Comparison of ENCODE assay signal across 19 cellular contexts in genomic region chr13:23983671-23984070, GRCh38.
DNase-seq lines count a peak whose midpoint lies in the region; FAIRE-seq and TF ChIP-seq lines count a peak whose summit lies in the region.
"Had no signal": no experiment of that assay in that cellular context is flagged by ENCODE, and none has a peak within 500 bp of the region (broad histone marks: within the 10 kb centered on the region; RNA-seq: fewer than 3 reads in every experiment).

No MANE protein-coding gene starts in this region.

- TF ChIP-seq CTCF in VCaP (conservative IDR thresholded peaks at IDR 0.05): no peak
- no peak for TF ChIP-seq CTCF in bronchial epithelial cell (IDR thresholded peaks at IDR 0.05; ENCODE audit: insufficient read depth, low read length, severe bottlenecking)
- TF ChIP-seq CTCF in glutamatergic neuron (IDR thresholded peaks at IDR 0.05; ENCODE audit: partially characterized antibody, unreplicated experiment): no peak
- no peak for TF ChIP-seq CTCF in parathyroid adenoma (IDR thresholded peaks at IDR 0.05)
- no peak for TF ChIP-seq CTCF in foreskin fibroblast (IDR thresholded peaks at IDR 0.05; ENCODE audit: low read depth, low read length)
- no peak for TF ChIP-seq CTCF in endodermal cell (conservative IDR thresholded peaks at IDR 0.05)
- no peak for TF ChIP-seq CTCF in brain microvascular endothelial cell (IDR thresholded peaks at IDR 0.05; ENCODE audit: low read depth, low read length, missing control alignments)

- FAIRE-seq in bronchial epithelial cell (lab: Jason Lieb, UNC): peak; percentile 47
- FAIRE-seq: GM12892, GM18507 had no signal

- H3K27ac Mint-ChIP-seq in glutamatergic neuron (ENCODE audit: unreplicated experiment) (peak overlapping the region; percentile 14), endodermal cell (no peak overlapping the region)
- H3K27ac Mint-ChIP-seq: CD14-positive monocyte; CD4-positive, alpha-beta memory T cell had no signal

- H2AFZ ChIP-seq in parathyroid adenoma: peak overlapping the region; percentile 38
- H2AFZ ChIP-seq: GM23248 had no signal

- in situ Hi-C loops in brain microvascular endothelial cell (cut with HindIII; ENCODE audit: low pct_ligation_motif_present, low sequenced_read_pairs): no loop called here

- H3K9me3 ChIP-seq in parathyroid adenoma (ENCODE audit: control insufficient read depth, low read length): no peaks in the 10 kb centered on the region
- H3K9me3 ChIP-seq in endodermal cell (ENCODE audit: control insufficient read depth, low read length): no peaks in the 10 kb centered on the region
- H3K9me3 ChIP-seq: BLaER1, HAP-1 had no signal

- H3K27me3 Mint-ChIP-seq in glutamatergic neuron (ENCODE audit: unreplicated experiment) (peaks cover 2% of the 10 kb centered on the region), endodermal cell (ENCODE audit: insufficient read depth) (peaks cover 24% of the 10 kb centered on the region)

- 92 to 97% methylated on average over 4 of the region's 4 CpGs for WGBS in endodermal cell (ENCODE audit: insufficient coverage in 1 of 2, insufficient read length in 1 of 2), 2 experiments

- no peaks in the 10 kb centered on the region for H3K79me2 ChIP-seq in parathyroid adenoma

- H3K36me3 Mint-ChIP-seq in glutamatergic neuron (ENCODE audit: unreplicated experiment) (no peaks in the 10 kb centered on the region), endodermal cell (ENCODE audit: low read depth) (no peaks in the 10 kb centered on the region)
- H3K36me3 Mint-ChIP-seq: CD14-positive monocyte had no signal

- H3K27ac ChIP-seq in VCaP: peak overlapping the region; percentile 68
- H3K27ac ChIP-seq in parathyroid adenoma: peak overlapping the region; percentile 71
- H3K27ac ChIP-seq in endodermal cell (ENCODE audit: low read depth, low read length): no peak overlapping the region
- H3K27ac ChIP-seq in brain microvascular endothelial cell: no peak overlapping the region
- H3K27ac ChIP-seq: BLaER1, GM23248, HL-60 had no signal

- peaks cover 2% of the 10 kb centered on the region for H3K9me3 Mint-ChIP-seq in glutamatergic neuron (ENCODE audit: unreplicated experiment)
- H3K9me3 Mint-ChIP-seq in endodermal cell: no peaks in the 10 kb centered on the region
- H3K9me3 Mint-ChIP-seq: CD4-positive, alpha-beta memory T cell had no signal

- no peak for DNase-seq in bronchial epithelial cell (ENCODE audit: low read depth)
- DNase-seq in glutamatergic neuron: no peak
- no peak for DNase-seq in foreskin fibroblast
- DNase-seq in endodermal cell: no peak
- no peak for DNase-seq in NCI-H2081 (lab: John Stamatoyannopoulos, UW)
- no peak for DNase-seq in brain microvascular endothelial cell
- DNase-seq: 8988T; CD4-positive, alpha-beta memory T cell; DMS153; GDM1; GM23248 had no signal

- H3K4me3 Mint-ChIP-seq in glutamatergic neuron (ENCODE audit: unreplicated experiment) (no peak overlapping the region), endodermal cell (no peak overlapping the region)
- H3K4me3 Mint-ChIP-seq: CD14-positive monocyte; CD4-positive, alpha-beta memory T cell had no signal

- peak overlapping the region; percentile 22 for H3K4me2 ChIP-seq in parathyroid adenoma (ENCODE audit: low read length)
- H3K4me2 ChIP-seq: BLaER1 had no signal

- H3K4me1 Mint-ChIP-seq in glutamatergic neuron (ENCODE audit: low read depth, unreplicated experiment) (peaks cover 33% of the 10 kb centered on the region), endodermal cell (peaks cover 8% of the 10 kb centered on the region)

- H3K9ac ChIP-seq in parathyroid adenoma (no peak overlapping the region), endodermal cell (ENCODE audit: extremely low read depth, low read length, poor library complexity, severe bottlenecking) (no peak overlapping the region)
- H3K9ac ChIP-seq: BLaER1, GM23248 had no signal

- H3K27me3 ChIP-seq in bronchial epithelial cell (ENCODE audit: control insufficient read depth, insufficient read depth, low read length) (no peaks in the 10 kb centered on the region), parathyroid adenoma (ENCODE audit: control insufficient read depth, insufficient read depth, low read length) (no peaks in the 10 kb centered on the region), endodermal cell (ENCODE audit: control insufficient read depth, insufficient read depth, low read length, poor library complexity, severe bottlenecking) (peaks cover 6% of the 10 kb centered on the region), brain microvascular endothelial cell (replicated peaks) (no peaks in the 10 kb centered on the region)

- H3K4me1 ChIP-seq in parathyroid adenoma (peaks cover 15% of the 10 kb centered on the region), endodermal cell (ENCODE audit: control insufficient read depth, insufficient read depth, low read length) (no peaks in the 10 kb centered on the region)

- no peak overlapping the region for H3K4me3 ChIP-seq in bronchial epithelial cell (ENCODE audit: low read depth, low read length)
- no peak overlapping the region for H3K4me3 ChIP-seq in parathyroid adenoma (ENCODE audit: low read depth, low read length)
- H3K4me3 ChIP-seq in foreskin fibroblast (ENCODE audit: low read depth in 1 of 2, low read length in 2 of 2): no peak overlapping the region
- no peak overlapping the region for H3K4me3 ChIP-seq in endodermal cell (ENCODE audit: low read length)
- no peak overlapping the region for H3K4me3 ChIP-seq in brain microvascular endothelial cell (ENCODE audit: low read depth, low read length)
- H3K4me3 ChIP-seq: BLaER1, GM23248, HAP-1 had no signal

- H3K36me3 ChIP-seq in bronchial epithelial cell (ENCODE audit: control insufficient read depth, insufficient read depth, low read length) (no peaks in the 10 kb centered on the region), parathyroid adenoma (ENCODE audit: control insufficient read depth, insufficient read depth, low read length) (no peaks in the 10 kb centered on the region), endodermal cell (ENCODE audit: control insufficient read depth, insufficient read depth, low read length) (no peaks in the 10 kb centered on the region), brain microvascular endothelial cell (replicated peaks) (no peaks in the 10 kb centered on the region)
- H3K36me3 ChIP-seq: BLaER1, HAP-1 had no signal

Comparison
In these comparisons a context has a peak if more than half of its experiments do, and no peak if none do; other contexts are left out.
1. H3K27ac ChIP-seq: peak in VCaP (single experiment) and parathyroid adenoma (single experiment); none in endodermal cell (single experiment) and brain microvascular endothelial cell (single experiment).